Comparison of ENCODE assay signal across 8 cellular contexts in genomic region chr2:3728104-3729054, GRCh38. TPM values are rescaled to one million over a fixed set of nuclear protein-coding genes. Genes with fewer than 3 reads are reported as not detected.
DNase-seq lines count a peak whose midpoint lies in the region; TF ChIP-seq lines count a peak whose summit lies in the region.

No MANE protein-coding gene starts in this region.

- 30% methylated on average over 22 of the region's 22 CpGs for WGBS in esophagus muscularis mucosa

- H3K27me3 Mint-ChIP-seq in osteocyte (ENCODE audit: unreplicated experiment): no peaks in the 10 kb centered on the region
- no peaks in the 10 kb centered on the region for H3K27me3 Mint-ChIP-seq in T-helper 2 cell treated with Interferon-gamma antibody and Interleukin-4, amounts not matched to agents 5 μg/mL and 100 μg/mL, for 36 hours (ENCODE audit: low read depth)

- DNase-seq in GM10248 (ENCODE audit: extremely low spot score) (peak; percentile 57), KBM-7 (peak; percentile 91), RPMI8226 (peak; percentile 40), esophagus muscularis mucosa (ENCODE audit: extremely low spot score) (no peak), osteocyte (ENCODE audit: extremely low spot score, unreplicated experiment) (peak; percentile 82), GOT3 (lab: John Stamatoyannopoulos, UW) (no peak)
- no peak for DNase-seq in activated effector memory CD4-positive, alpha-beta T cell treated with anti-CD3 and anti-CD28 coated beads, Interleukin-2, amount 50 U/mL, for 16 hours
- no peak for DNase-seq in T-helper 2 cell treated with Interferon-gamma antibody and Interleukin-4, amounts not matched to agents 5 μg/mL and 100 μg/mL, for 36 hours (ENCODE audit: low spot score)

- no peak overlapping the region for H3K27ac Mint-ChIP-seq in osteocyte (ENCODE audit: unreplicated experiment)
- no peak overlapping the region for H3K27ac Mint-ChIP-seq in T-helper 2 cell treated with Interferon-gamma antibody and Interleukin-4, amounts not matched to agents 5 μg/mL and 100 μg/mL, for 36 hours

- peaks cover 0 to 11% (median 7%) of the 10 kb centered on the region in 4 donors for H3K4me1 ChIP-seq in esophagus muscularis mucosa

- in situ Hi-C loops in KBM-7 (cut with MboI; ENCODE audit: low pct_unique_long_range_greater_than_20kb, low sequenced_read_pairs): no loop called here

- TF ChIP-seq POLR2A in esophagus muscularis mucosa (IDR thresholded peaks at IDR 0.05; ENCODE audit: low read depth): no peak

- H3K27me3 ChIP-seq in esophagus muscularis mucosa: peaks cover 0 to 36% (median 0%) of the 10 kb centered on the region in 4 donors

- H3K4me3 Mint-ChIP-seq in osteocyte (ENCODE audit: unreplicated experiment): peak overlapping the region; percentile 52
- no peak overlapping the region for H3K4me3 Mint-ChIP-seq in T-helper 2 cell treated with Interferon-gamma antibody and Interleukin-4, amounts not matched to agents 5 μg/mL and 100 μg/mL, for 36 hours

- H3K27ac ChIP-seq in esophagus muscularis mucosa (replicated peaks in 1 of 4): no peak overlapping the region

- TF ChIP-seq EP300 in esophagus muscularis mucosa (IDR thresholded peaks at IDR 0.05): no peak

- POLR2A ChIA-PET in GM10248 (lab: Yijun Ruan, JAX): no interaction called here

- H3K36me3 Mint-ChIP-seq in osteocyte (ENCODE audit: unreplicated experiment): no peaks in the 10 kb centered on the region
- no peaks in the 10 kb centered on the region for H3K36me3 Mint-ChIP-seq in T-helper 2 cell treated with Interferon-gamma antibody and Interleukin-4, amounts not matched to agents 5 μg/mL and 100 μg/mL, for 36 hours (ENCODE audit: low read depth)

- CTCF ChIA-PET in GM10248 (lab: Yijun Ruan, JAX): interaction anchor here (0.7 to 4.1 kb wide), 18 partner anchors 8 to 100 kb away, joined by 3 to 25 read pairs (median 4); no protein-coding TSS in a partner anchor

- H3K9me3 ChIP-seq in esophagus muscularis mucosa: no peaks in the 10 kb centered on the region

- peak overlapping the region in 1 of 4 donors; percentile 18 for H3K4me3 ChIP-seq in esophagus muscularis mucosa

- peaks cover 11% of the 10 kb centered on the region for H3K4me1 Mint-ChIP-seq in osteocyte (ENCODE audit: unreplicated experiment)
- no peaks in the 10 kb centered on the region for H3K4me1 Mint-ChIP-seq in T-helper 2 cell treated with Interferon-gamma antibody and Interleukin-4, amounts not matched to agents 5 μg/mL and 100 μg/mL, for 36 hours (ENCODE audit: low read depth)

- TF ChIP-seq CTCF in GM10248 (IDR thresholded peaks at IDR 0.05; ENCODE audit: control extremely low read depth, extremely low read depth, low read depth, missing control alignments): peak; percentile 33
- TF ChIP-seq CTCF in esophagus muscularis mucosa (IDR thresholded peaks at IDR 0.05): peak; percentile 48 to 63 (median 54)
- TF ChIP-seq CTCF in osteocyte (IDR thresholded peaks at IDR 0.05): peak; percentile 67

- intact Hi-C loops in esophagus muscularis mucosa (cut with DNase I): no loop called here

- H3K36me3 ChIP-seq in esophagus muscularis mucosa: no peaks in the 10 kb centered on the region

- no peaks in the 10 kb centered on the region for H3K9me3 Mint-ChIP-seq in osteocyte (ENCODE audit: unreplicated experiment)
- H3K9me3 Mint-ChIP-seq in T-helper 2 cell treated with Interferon-gamma antibody and Interleukin-4, amounts not matched to agents 5 μg/mL and 100 μg/mL, for 36 hours: no peaks in the 10 kb centered on the region

RNA-seq across cellular contexts. Expression of gene DCDC2C, which starts 25.0 kb away (rescaled TPM):
- total RNA-seq in esophagus muscularis mucosa: under 1 TPM in 1 of 4 donors, not detected in 3; 0.83 TPM
- not detected in 2 replicates for total RNA-seq in osteocyte

Comparison
In these comparisons a context has a peak if more than half of its experiments do, and no peak if none do; other contexts are left out.
1. DNase-seq: peak in GM10248 (single experiment), KBM-7 (single experiment), RPMI8226 (single experiment) and osteocyte (single experiment); none in esophagus muscularis mucosa (single experiment), GOT3 (single experiment), activated effector memory CD4-positive, alpha-beta T cell treated with anti-CD3 and anti-CD28 coated beads, Interleukin-2, amount 50 U/mL, for 16 hours (single experiment) and T-helper 2 cell treated with Interferon-gamma antibody and Interleukin-4, amounts not matched to agents 5 μg/mL and 100 μg/mL, for 36 hours (single experiment).
2. Peak in every context shown above with its lines, with median percentiles within 50 percentile points of each other: CTCF ChIP-seq.